1 cellular context compared by ENCODE assay signal in the genomic region with DNA sequence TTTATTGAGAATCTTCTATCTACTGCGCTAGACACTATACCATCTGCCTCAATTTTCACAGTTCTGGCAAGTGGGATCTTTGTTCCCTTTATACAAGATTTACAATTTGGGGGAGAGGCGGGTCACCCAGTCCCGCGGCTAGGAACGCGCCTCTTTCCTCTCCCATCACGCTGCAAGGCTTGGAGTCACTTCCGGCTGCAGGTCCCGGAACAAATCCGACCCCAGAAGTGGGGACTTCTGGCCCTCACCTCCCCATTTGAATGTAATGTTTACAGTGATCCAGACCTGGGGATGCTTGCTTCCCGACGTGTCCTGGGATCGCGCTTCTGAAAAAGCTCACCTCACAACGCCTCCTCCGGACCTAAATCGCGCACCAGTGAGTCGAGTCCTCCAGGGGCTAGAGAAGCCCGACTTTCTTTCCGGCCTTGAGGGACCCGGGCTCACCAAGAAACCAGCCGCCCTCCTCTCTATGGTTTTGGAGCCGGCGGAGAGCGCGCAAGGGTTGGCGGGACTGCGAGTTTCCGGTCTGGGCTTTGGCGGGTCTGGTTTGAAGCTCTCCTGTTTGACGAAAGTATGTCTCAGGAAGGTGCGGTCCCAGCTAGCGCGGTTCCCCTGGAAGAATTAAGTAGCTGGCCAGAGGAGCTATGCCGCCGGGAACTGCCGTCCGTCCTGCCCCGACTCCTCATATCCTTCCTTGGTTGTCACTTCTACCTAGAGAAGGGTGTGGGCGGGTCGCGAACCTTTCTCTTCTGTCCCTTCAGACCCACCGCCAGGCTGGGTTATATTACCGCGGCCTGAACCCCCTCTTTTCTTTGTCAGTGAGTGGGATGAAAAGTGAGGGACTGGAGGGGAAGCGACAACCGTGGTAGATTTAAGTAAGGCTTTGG.
TF ChIP-seq lines count a peak whose summit lies in the region.

Gene METTL18, minus strand, starts transcription at position 378 of the 887 bp plus-strand sequence. CDS start 1,212 bp downstream, outside the sequence.

TF ChIP-seq in K562, 482 proteins besides CTCF, POLR2A, EP300 and RAD21 (continued from another document and continues in another):
- TF ChIP-seq, protein P1, sequence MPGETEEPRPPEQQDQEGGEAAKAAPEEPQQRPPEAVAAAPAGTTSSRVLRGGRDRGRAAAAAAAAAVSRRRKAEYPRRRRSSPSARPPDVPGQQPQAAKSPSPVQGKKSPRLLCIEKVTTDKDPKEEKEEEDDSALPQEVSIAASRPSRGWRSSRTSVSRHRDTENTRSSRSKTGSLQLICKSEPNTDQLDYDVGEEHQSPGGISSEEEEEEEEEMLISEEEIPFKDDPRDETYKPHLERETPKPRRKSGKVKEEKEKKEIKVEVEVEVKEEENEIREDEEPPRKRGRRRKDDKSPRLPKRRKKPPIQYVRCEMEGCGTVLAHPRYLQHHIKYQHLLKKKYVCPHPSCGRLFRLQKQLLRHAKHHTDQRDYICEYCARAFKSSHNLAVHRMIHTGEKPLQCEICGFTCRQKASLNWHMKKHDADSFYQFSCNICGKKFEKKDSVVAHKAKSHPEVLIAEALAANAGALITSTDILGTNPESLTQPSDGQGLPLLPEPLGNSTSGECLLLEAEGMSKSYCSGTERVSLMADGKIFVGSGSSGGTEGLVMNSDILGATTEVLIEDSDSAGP (CRISPR knock-in tag; IDR thresholded peaks at IDR 0.05): no peak
- TF ChIP-seq JUNB (CRISPR knock-in tag; conservative IDR thresholded peaks at IDR 0.05) (no peak), ZZZ3 (IDR thresholded peaks at IDR 0.05) (peak; percentile 93; the same call in 1 of the 2 replicates), CBX5 (IDR thresholded peaks at IDR 0.05; ENCODE audit: borderline replicate concordance, low read depth) (no peak), HDAC6 (IDR thresholded peaks at IDR 0.05; ENCODE audit: low read depth, low read length) (no peak), ZNF668 (CRISPR knock-in tag; IDR thresholded peaks at IDR 0.05) (no peak), HNRNPLL (IDR thresholded peaks at IDR 0.05; ENCODE audit: low read depth, low read length, poor library complexity, severe bottlenecking) (peak; percentile 67), POLR2B (IDR thresholded peaks at IDR 0.05; ENCODE audit: low read depth, partially characterized antibody) (peak; percentile 74), ZNF41 (CRISPR knock-in tag; conservative IDR thresholded peaks at IDR 0.05) (no peak), GTF2A2 (tag; IDR thresholded peaks at IDR 0.05) (no peak), ZNF197 (CRISPR knock-in tag; IDR thresholded peaks at IDR 0.05; ENCODE audit: low read depth) (no peak), EGR1 (conservative IDR thresholded peaks at IDR 0.05) (peak; percentile 59), ZNF143 (CRISPR knock-in tag; IDR thresholded peaks at IDR 0.05) (peak; percentile 76), RBM15 (IDR thresholded peaks at IDR 0.05; ENCODE audit: insufficient read depth, low read length) (no peak), CBX2 (IDR thresholded peaks at IDR 0.05; ENCODE audit: insufficient read depth, low read length, poor library complexity, severe bottlenecking) (no peak), ZNF384 (IDR thresholded peaks at IDR 0.05; ENCODE audit: low read depth, low read length) (no peak), MTA2 (IDR thresholded peaks at IDR 0.05; ENCODE audit: low read depth) (no peak), NFRKB (IDR thresholded peaks at IDR 0.05; ENCODE audit: low read depth) (peak; percentile 74; the same call in 1 of the 2 replicates), SAFB (IDR thresholded peaks at IDR 0.05; ENCODE audit: borderline replicate concordance, low read depth, low read length) (no peak), NUFIP1 (IDR thresholded peaks at IDR 0.05; ENCODE audit: partially characterized antibody) (no peak), HOXB6 (CRISPR knock-in tag; IDR thresholded peaks at IDR 0.05; ENCODE audit: borderline replicate concordance) (no peak), MTF1 (CRISPR knock-in tag; IDR thresholded peaks at IDR 0.05; ENCODE audit: borderline replicate concordance) (no peak), ZNF586 (CRISPR knock-in tag; conservative IDR thresholded peaks at IDR 0.05) (no peak), CAMTA2 (CRISPR knock-in tag; conservative IDR thresholded peaks at IDR 0.05) (no peak), MYNN (IDR thresholded peaks at IDR 0.05) (no peak), MYNN (CRISPR knock-in tag; IDR thresholded peaks at IDR 0.05) (no peak), KLF1 (tag; IDR thresholded peaks at IDR 0.05) (peak; percentile 85), ZBTB8A (IDR thresholded peaks at IDR 0.05; ENCODE audit: partially characterized antibody) (no peak), FOXA3 (CRISPR knock-in tag; conservative IDR thresholded peaks at IDR 0.05 in 1 of 2, IDR thresholded peaks at IDR 0.05 in 1 of 2) (no peak), MBD2 (IDR thresholded peaks at IDR 0.05; ENCODE audit: borderline replicate concordance, low read depth) (peak; percentile 77), RBM22 (IDR thresholded peaks at IDR 0.05; ENCODE audit: low read depth, low read length, poor library complexity, severe bottlenecking) (no peak), NCOA2 (IDR thresholded peaks at IDR 0.05; ENCODE audit: partially characterized antibody in 2 of 2) (no peak), XRCC5 (IDR thresholded peaks at IDR 0.05; ENCODE audit: low read depth, low read length) (peak; percentile 77; the same call in 1 of the 2 replicates), ZNF282 (CRISPR knock-in tag; IDR thresholded peaks at IDR 0.05) (no peak), CHCHD3 (CRISPR knock-in tag; IDR thresholded peaks at IDR 0.05) (no peak), E2F6 (IDR thresholded peaks at IDR 0.05; ENCODE audit: borderline replicate concordance in 1 of 2, extremely low read depth in 1 of 2, insufficient read depth in 1 of 2, insufficient read length in 1 of 2, low read depth in 1 of 2, low read length in 1 of 2, poor library complexity in 1 of 2, severe bottlenecking in 1 of 2) (peak; percentile 76 to 83), ZC3H8 (IDR thresholded peaks at IDR 0.05) (no peak), ZNF444 (CRISPR knock-in tag; IDR thresholded peaks at IDR 0.05) (no peak), ILF3 (IDR thresholded peaks at IDR 0.05; ENCODE audit: borderline replicate concordance) (no peak), SMAD4 (CRISPR knock-in tag; conservative IDR thresholded peaks at IDR 0.05) (0 out of 2 replicates have a peak, but pooled peaks have one; percentile 65)
- TF ChIP-seq, protein P2, sequence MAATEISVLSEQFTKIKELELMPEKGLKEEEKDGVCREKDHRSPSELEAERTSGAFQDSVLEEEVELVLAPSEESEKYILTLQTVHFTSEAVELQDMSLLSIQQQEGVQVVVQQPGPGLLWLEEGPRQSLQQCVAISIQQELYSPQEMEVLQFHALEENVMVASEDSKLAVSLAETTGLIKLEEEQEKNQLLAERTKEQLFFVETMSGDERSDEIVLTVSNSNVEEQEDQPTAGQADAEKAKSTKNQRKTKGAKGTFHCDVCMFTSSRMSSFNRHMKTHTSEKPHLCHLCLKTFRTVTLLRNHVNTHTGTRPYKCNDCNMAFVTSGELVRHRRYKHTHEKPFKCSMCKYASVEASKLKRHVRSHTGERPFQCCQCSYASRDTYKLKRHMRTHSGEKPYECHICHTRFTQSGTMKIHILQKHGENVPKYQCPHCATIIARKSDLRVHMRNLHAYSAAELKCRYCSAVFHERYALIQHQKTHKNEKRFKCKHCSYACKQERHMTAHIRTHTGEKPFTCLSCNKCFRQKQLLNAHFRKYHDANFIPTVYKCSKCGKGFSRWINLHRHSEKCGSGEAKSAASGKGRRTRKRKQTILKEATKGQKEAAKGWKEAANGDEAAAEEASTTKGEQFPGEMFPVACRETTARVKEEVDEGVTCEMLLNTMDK (IDR thresholded peaks at IDR 0.05; ENCODE audit: borderline replicate concordance, insufficient read depth, low read depth, low read length, poor library complexity, severe bottlenecking): no peak
- TF ChIP-seq, protein P3, sequence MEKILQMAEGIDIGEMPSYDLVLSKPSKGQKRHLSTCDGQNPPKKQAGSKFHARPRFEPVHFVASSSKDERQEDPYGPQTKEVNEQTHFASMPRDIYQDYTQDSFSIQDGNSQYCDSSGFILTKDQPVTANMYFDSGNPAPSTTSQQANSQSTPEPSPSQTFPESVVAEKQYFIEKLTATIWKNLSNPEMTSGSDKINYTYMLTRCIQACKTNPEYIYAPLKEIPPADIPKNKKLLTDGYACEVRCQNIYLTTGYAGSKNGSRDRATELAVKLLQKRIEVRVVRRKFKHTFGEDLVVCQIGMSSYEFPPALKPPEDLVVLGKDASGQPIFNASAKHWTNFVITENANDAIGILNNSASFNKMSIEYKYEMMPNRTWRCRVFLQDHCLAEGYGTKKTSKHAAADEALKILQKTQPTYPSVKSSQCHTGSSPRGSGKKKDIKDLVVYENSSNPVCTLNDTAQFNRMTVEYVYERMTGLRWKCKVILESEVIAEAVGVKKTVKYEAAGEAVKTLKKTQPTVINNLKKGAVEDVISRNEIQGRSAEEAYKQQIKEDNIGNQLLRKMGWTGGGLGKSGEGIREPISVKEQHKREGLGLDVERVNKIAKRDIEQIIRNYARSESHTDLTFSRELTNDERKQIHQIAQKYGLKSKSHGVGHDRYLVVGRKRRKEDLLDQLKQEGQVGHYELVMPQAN (IDR thresholded peaks at IDR 0.05; ENCODE audit: borderline replicate concordance): peak; percentile 58; the same call in 1 of the 2 replicates
- TF ChIP-seq, protein P4, sequence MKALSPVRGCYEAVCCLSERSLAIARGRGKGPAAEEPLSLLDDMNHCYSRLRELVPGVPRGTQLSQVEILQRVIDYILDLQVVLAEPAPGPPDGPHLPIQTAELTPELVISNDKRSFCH (CRISPR knock-in tag; IDR thresholded peaks at IDR 0.05): no peak
- TF ChIP-seq, protein P4 (tag; IDR thresholded peaks at IDR 0.05): no peak; the same call in 1 of the 2 replicates
- TF ChIP-seq, protein P5, sequence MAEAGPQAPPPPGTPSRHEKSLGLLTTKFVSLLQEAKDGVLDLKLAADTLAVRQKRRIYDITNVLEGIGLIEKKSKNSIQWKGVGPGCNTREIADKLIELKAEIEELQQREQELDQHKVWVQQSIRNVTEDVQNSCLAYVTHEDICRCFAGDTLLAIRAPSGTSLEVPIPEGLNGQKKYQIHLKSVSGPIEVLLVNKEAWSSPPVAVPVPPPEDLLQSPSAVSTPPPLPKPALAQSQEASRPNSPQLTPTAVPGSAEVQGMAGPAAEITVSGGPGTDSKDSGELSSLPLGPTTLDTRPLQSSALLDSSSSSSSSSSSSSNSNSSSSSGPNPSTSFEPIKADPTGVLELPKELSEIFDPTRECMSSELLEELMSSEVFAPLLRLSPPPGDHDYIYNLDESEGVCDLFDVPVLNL (CRISPR knock-in tag; IDR thresholded peaks at IDR 0.05; ENCODE audit: low read depth): peak; percentile 94
- TF ChIP-seq, protein P6, sequence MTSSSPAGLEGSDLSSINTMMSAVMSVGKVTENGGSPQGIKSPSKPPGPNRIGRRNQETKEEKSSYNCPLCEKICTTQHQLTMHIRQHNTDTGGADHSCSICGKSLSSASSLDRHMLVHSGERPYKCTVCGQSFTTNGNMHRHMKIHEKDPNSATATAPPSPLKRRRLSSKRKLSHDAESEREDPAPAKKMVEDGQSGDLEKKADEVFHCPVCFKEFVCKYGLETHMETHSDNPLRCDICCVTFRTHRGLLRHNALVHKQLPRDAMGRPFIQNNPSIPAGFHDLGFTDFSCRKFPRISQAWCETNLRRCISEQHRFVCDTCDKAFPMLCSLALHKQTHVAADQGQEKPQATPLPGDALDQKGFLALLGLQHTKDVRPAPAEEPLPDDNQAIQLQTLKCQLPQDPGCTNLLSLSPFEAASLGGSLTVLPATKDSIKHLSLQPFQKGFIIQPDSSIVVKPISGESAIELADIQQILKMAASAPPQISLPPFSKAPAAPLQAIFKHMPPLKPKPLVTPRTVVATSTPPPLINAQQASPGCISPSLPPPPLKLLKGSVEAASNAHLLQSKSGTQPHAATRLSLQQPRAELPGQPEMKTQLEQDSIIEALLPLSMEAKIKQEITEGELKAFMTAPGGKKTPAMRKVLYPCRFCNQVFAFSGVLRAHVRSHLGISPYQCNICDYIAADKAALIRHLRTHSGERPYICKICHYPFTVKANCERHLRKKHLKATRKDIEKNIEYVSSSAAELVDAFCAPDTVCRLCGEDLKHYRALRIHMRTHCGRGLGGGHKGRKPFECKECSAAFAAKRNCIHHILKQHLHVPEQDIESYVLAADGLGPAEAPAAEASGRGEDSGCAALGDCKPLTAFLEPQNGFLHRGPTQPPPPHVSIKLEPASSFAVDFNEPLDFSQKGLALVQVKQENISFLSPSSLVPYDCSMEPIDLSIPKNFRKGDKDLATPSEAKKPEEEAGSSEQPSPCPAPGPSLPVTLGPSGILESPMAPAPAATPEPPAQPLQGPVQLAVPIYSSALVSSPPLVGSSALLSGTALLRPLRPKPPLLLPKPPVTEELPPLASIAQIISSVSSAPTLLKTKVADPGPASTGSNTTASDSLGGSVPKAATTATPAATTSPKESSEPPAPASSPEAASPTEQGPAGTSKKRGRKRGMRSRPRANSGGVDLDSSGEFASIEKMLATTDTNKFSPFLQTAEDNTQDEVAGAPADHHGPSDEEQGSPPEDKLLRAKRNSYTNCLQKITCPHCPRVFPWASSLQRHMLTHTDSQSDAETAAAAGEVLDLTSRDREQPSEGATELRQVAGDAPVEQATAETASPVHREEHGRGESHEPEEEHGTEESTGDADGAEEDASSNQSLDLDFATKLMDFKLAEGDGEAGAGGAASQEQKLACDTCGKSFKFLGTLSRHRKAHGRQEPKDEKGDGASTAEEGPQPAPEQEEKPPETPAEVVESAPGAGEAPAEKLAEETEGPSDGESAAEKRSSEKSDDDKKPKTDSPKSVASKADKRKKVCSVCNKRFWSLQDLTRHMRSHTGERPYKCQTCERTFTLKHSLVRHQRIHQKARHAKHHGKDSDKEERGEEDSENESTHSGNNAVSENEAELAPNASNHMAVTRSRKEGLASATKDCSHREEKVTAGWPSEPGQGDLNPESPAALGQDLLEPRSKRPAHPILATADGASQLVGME (CRISPR knock-in tag; IDR thresholded peaks at IDR 0.05): no peak
- TF ChIP-seq, protein P7, sequence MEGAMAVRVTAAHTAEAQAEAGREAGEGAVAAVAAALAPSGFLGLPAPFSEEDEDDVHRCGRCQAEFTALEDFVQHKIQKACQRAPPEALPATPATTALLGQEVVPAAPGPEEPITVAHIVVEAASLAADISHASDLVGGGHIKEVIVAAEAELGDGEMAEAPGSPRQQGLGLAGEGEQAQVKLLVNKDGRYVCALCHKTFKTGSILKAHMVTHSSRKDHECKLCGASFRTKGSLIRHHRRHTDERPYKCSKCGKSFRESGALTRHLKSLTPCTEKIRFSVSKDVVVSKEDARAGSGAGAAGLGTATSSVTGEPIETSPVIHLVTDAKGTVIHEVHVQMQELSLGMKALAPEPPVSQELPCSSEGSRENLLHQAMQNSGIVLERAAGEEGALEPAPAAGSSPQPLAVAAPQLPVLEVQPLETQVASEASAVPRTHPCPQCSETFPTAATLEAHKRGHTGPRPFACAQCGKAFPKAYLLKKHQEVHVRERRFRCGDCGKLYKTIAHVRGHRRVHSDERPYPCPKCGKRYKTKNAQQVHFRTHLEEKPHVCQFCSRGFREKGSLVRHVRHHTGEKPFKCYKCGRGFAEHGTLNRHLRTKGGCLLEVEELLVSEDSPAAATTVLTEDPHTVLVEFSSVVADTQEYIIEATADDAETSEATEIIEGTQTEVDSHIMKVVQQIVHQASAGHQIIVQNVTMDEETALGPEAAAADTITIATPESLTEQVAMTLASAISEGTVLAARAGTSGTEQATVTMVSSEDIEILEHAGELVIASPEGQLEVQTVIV (CRISPR knock-in tag; IDR thresholded peaks at IDR 0.05; ENCODE audit: borderline replicate concordance): no peak
